Comparison of ENCODE assay signal across 28 cellular contexts in genomic region chr10:66833023-66833422, GRCh38.
"Had no signal": no experiment of that assay in that cellular context is flagged by ENCODE, and none has a peak within 500 bp of the region (broad histone marks: within the 10 kb centered on the region; RNA-seq: fewer than 3 reads in every experiment).

No MANE protein-coding gene starts in this region.

- H3K36me3 Mint-ChIP-seq: immature natural killer cell; memory B cell; naive B cell; natural killer cell treated with Interleukin-12 subunit alpha and Interleukin-12 subunit beta and Interleukin-15 and Interleukin-18, amount 100 ng/mL, for 72 hours had no signal

- H3K27ac ChIP-seq: coronary artery, lower lobe of right lung, prostate gland, right lobe of liver, suprapubic skin had no signal

- H3K4me3 Mint-ChIP-seq: central memory CD8-positive, alpha-beta T cell; effector memory CD8-positive, alpha-beta T cell; immature natural killer cell; memory B cell; naive B cell; natural killer cell treated with Interleukin-12 subunit alpha and Interleukin-12 subunit beta and Interleukin-15 and Interleukin-18, amount 100 ng/mL, for 72 hours; stimulated activated naive CD8-positive, alpha-beta T cell treated with anti-CD3 and anti-CD28 coated beads, Interleukin-15, amount 100 ng/mL, for 72 hours had no signal

- DNase-seq: dermis blood vessel endothelial cell; effector memory CD8-positive, alpha-beta T cell; hypothalamus; immature natural killer cell; islet precursor cell; kidney glomerular epithelial cell; left ventricle myocardium superior; lower lobe of right lung; mucosa of descending colon; naive B cell; nucleus accumbens; right lobe of liver; small intestine; stimulated activated CD4-positive, alpha-beta T cell treated with anti-CD3 and anti-CD28 coated beads, Interleukin-12 subunit alpha, Interleukin-12 subunit beta, amount 100 ng/mL, for 4 hours; stimulated activated CD4-positive, alpha-beta T cell treated with anti-CD3 and anti-CD28 coated beads, Interleukin-1b, Interleukin-23, amount 100 ng/mL, for 48 hours; stimulated activated CD4-positive, alpha-beta T cell treated with anti-CD3 and anti-CD28 coated beads, Interleukin-4, amount 100 ng/mL, for 1 hour; stimulated activated CD8-positive, alpha-beta memory T cell treated with anti-CD3 and anti-CD28 coated beads, Interleukin-4, amount 100 ng/mL, for 48 hours; stimulated activated naive CD4-positive, alpha-beta T cell; stimulated activated naive CD8-positive, alpha-beta T cell treated with anti-CD3 and anti-CD28 coated beads, Interleukin-15, amount 100 ng/mL, for 72 hours; trophoblast cell had no signal

- H3K4me1 ChIP-seq: lower lobe of right lung, prostate gland, right lobe of liver, suprapubic skin had no signal

- H3K9me3 ChIP-seq: lower lobe of right lung, mucosa of descending colon, prostate gland, right lobe of liver, suprapubic skin had no signal

- H3K27ac Mint-ChIP-seq: effector memory CD8-positive, alpha-beta T cell; immature natural killer cell; memory B cell; naive B cell; natural killer cell treated with Interleukin-12 subunit alpha and Interleukin-12 subunit beta and Interleukin-15 and Interleukin-18, amount 100 ng/mL, for 72 hours; stimulated activated naive CD8-positive, alpha-beta T cell treated with anti-CD3 and anti-CD28 coated beads, Interleukin-15, amount 100 ng/mL, for 72 hours had no signal

- H3K27me3 Mint-ChIP-seq: central memory CD8-positive, alpha-beta T cell; effector memory CD8-positive, alpha-beta T cell; memory B cell; naive B cell; natural killer cell treated with Interleukin-12 subunit alpha and Interleukin-12 subunit beta and Interleukin-15 and Interleukin-18, amount 100 ng/mL, for 72 hours; stimulated activated naive CD8-positive, alpha-beta T cell treated with anti-CD3 and anti-CD28 coated beads, Interleukin-15, amount 100 ng/mL, for 72 hours had no signal

- H3K4me1 Mint-ChIP-seq: central memory CD8-positive, alpha-beta T cell; immature natural killer cell; memory B cell; naive B cell; stimulated activated naive CD8-positive, alpha-beta T cell treated with anti-CD3 and anti-CD28 coated beads, Interleukin-15, amount 100 ng/mL, for 72 hours had no signal

- FAIRE-seq: endometrium, frontal cortex, small intestine had no signal

- H3K36me3 ChIP-seq: lower lobe of right lung, prostate gland, right lobe of liver, suprapubic skin had no signal

- H3K27me3 ChIP-seq: right lobe of liver, suprapubic skin had no signal

- H3K4me3 ChIP-seq: coronary artery, lower lobe of right lung, mucosa of descending colon, prostate gland, right lobe of liver, suprapubic skin had no signal
